In the genomic region with DNA sequence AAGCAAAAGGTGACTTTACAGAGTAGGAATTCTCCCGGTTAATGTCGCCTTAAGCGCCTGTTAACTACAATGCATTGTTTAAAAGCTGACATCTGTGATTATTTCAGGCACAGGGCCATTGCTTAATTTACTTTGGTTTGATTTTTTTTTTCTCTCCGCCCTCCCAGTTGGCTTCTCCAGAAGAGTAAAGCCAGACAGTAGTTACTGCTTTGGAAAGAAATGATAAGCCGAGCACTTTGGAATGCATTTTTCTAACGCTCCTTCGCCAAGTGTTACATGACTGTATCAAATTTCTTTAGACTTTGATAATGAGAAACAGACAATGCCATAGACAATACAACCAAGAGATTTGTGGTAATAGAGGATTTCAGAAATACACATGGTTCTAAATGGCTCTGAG, we compare ENCODE assay signal across 18 cellular contexts.
DNase-seq lines count a peak whose midpoint lies in the region; ATAC-seq, FAIRE-seq and TF ChIP-seq lines count a peak whose summit lies in the region.
"Had no signal": no experiment of that assay in that cellular context is flagged by ENCODE, and none has a peak within 500 bp of the region (broad histone marks: within the 10 kb centered on the region; RNA-seq: fewer than 3 reads in every experiment).

No MANE protein-coding gene starts in this region.

- H2BK15ac ChIP-seq in H9 (ENCODE audit: low read depth, low read length): no peak overlapping the region

- ATAC-seq in heart right ventricle (peak in 7 of 8 donors; percentile 40 to 79 (median 73)), aorta (ENCODE audit: low FRiP score) (no peak)
- ATAC-seq: activated T-cell treated with anti-CD3 and anti-CD28 coated beads, Interleukin-2, amount 50 U/mL, for 72 hours had no signal

- no peaks in the 10 kb centered on the region for H3K79me1 ChIP-seq in H9 (ENCODE audit: insufficient read depth, low read depth, low read length, poor library complexity, severe bottlenecking)

- H3K23ac ChIP-seq in H9 (ENCODE audit: insufficient read length, low read depth, low read length): no peak overlapping the region

- no peaks in the 10 kb centered on the region for H3K23me2 ChIP-seq in H9 (ENCODE audit: insufficient read length, low read depth, low read length, poor library complexity, severe bottlenecking)

- no peaks in the 10 kb centered on the region for H3K9me3 Mint-ChIP-seq in H9

- H4K20me1 ChIP-seq in H9 (ENCODE audit: control insufficient read depth, insufficient read depth, insufficient read length): no peaks in the 10 kb centered on the region

- POLR2A ChIA-PET in A673 (lab: Charles Lee; ENCODE audit: low non-redundant PET): no interaction called here

- no peak overlapping the region for H3T11ph ChIP-seq in H9 (ENCODE audit: low read length)

- H3K4me2 ChIP-seq in H9 (ENCODE audit: insufficient read depth, insufficient read length, low read length): no peak overlapping the region

- H3K9ac ChIP-seq in H9 (ENCODE audit: extremely low read depth, insufficient read length, low read length): no peak overlapping the region

- H2BK5ac ChIP-seq in H9 (ENCODE audit: insufficient read length, low read length): no peak overlapping the region

- H3K4me3 Mint-ChIP-seq in H9: no peak overlapping the region
- H3K4me3 Mint-ChIP-seq: activated T-cell treated with anti-CD3 and anti-CD28 coated beads, Interleukin-2, amount 50 U/mL, for 72 hours; stimulated activated naive CD8-positive, alpha-beta T cell treated with anti-CD3 and anti-CD28 coated beads, Interleukin-15, Interleukin-2, amounts not matched to agents 100 ng/mL and 50 ng/mL, for 24 hours had no signal

- no peaks in the 10 kb centered on the region for H3K27me3 Mint-ChIP-seq in H9 (ENCODE audit: low read depth)
- H3K27me3 Mint-ChIP-seq: stimulated activated naive CD8-positive, alpha-beta T cell treated with anti-CD3 and anti-CD28 coated beads, Interleukin-15, Interleukin-2, amounts not matched to agents 100 ng/mL and 50 ng/mL, for 24 hours had no signal

- no peak overlapping the region for H3K4me3 ChIP-seq in A673 (ENCODE audit: low read depth, low read length, poor library complexity, severe bottlenecking)
- no peak overlapping the region for H3K4me3 ChIP-seq in heart right ventricle
- no peak overlapping the region for H3K4me3 ChIP-seq in aorta (ENCODE audit: low read length in 2 of 2)

- no peak overlapping the region for H4K91ac ChIP-seq in H9 (ENCODE audit: insufficient read length, low read depth, low read length)

- H3K27ac ChIP-seq in A673 (ENCODE audit: low read depth, low read length, poor library complexity, severe bottlenecking) (no peak overlapping the region), heart right ventricle (peak overlapping the region in 1 of 10 donors; percentile 30), aorta (ENCODE audit: low read depth in 1 of 2, low read length in 2 of 2) (no peak overlapping the region), H9 (ENCODE audit: insufficient read length, low read depth, low read length) (no peak overlapping the region)

- TF ChIP-seq CTCF in A673 (conservative IDR thresholded peaks at IDR 0.05; ENCODE audit: low read depth, low read length): no peak
- no peak for TF ChIP-seq CTCF in heart right ventricle (IDR thresholded peaks at IDR 0.05)
- no peak for TF ChIP-seq CTCF in H9 (conservative IDR thresholded peaks at IDR 0.05)

- no peak overlapping the region for H4K8ac ChIP-seq in H9 (replicated peaks; ENCODE audit: insufficient read length, low read depth, low read length)

- no peak overlapping the region for H3K56ac ChIP-seq in H9 (ENCODE audit: insufficient read length, low read depth, low read length)

- H2BK120ac ChIP-seq in H9 (ENCODE audit: low read depth, low read length, poor library complexity, severe bottlenecking): no peak overlapping the region

- H2AK5ac ChIP-seq in H9 (ENCODE audit: insufficient read length, low read length): no peak overlapping the region

- no TSS peak for BruUV-seq in A673 (replicated peaks; lab: Mats Ljungman, UMichigan)

- H2BK12ac ChIP-seq in H9 (ENCODE audit: insufficient read length, low read depth, low read length): no peak overlapping the region

- CTCF ChIA-PET in A673 (lab: Charles Lee): interaction anchor here (0.7 kb wide), 1 partner anchor 446 kb away, joined by 6 read pairs; no protein-coding TSS in a partner anchor

- H3K14ac ChIP-seq in H9 (ENCODE audit: insufficient read depth, low read length): no peak overlapping the region

- DNase-seq in A673 (ENCODE audit: low spot score) (peak; percentile 37), GM04504 (ENCODE audit: low read depth) (peak; percentile 71), amniotic stem cell (lab: John Stamatoyannopoulos, UW) (peak; percentile 22), heart right ventricle (peak in 1 of 2 donors; percentile 5), aorta (no peak), 8988T (no peak), H9 (no peak), GM12891 (ENCODE audit: insufficient read length, low spot score) (no peak)
- DNase-seq: activated CD4-positive, alpha-beta T cell treated with anti-CD3 and anti-CD28 coated beads, Interleukin-2, amount 50 U/mL, for 4 hours; activated T-cell treated with anti-CD3 and anti-CD28 coated beads, Interleukin-2, amount 50 U/mL, for 72 hours; AML-193; hippocampal formation; NCI-H1436; stimulated activated CD4-positive, alpha-beta T cell treated with anti-CD3 and anti-CD28 coated beads, Interleukin-12 subunit alpha, Interleukin-12 subunit beta, amount 100 ng/mL, for 4 hours had no signal

- no peak overlapping the region for H3K4ac ChIP-seq in H9 (ENCODE audit: low read depth, low read length)

- H2AFZ ChIP-seq in H9 (ENCODE audit: low read length): no peak overlapping the region

- H3K36me3 ChIP-seq in A673 (ENCODE audit: insufficient read depth, low read length, poor library complexity, severe bottlenecking): no peaks in the 10 kb centered on the region
- H3K36me3 ChIP-seq in heart right ventricle: no peaks in the 10 kb centered on the region
- no peaks in the 10 kb centered on the region for H3K36me3 ChIP-seq in aorta (ENCODE audit: control insufficient read depth in 1 of 2, insufficient read depth in 2 of 2, low read length in 1 of 2)

- no peak overlapping the region for H3K18ac ChIP-seq in H9 (ENCODE audit: insufficient read length, low read depth, low read length)

- no peak for TF ChIP-seq POLR2A in GM12891 (IDR thresholded peaks at IDR 0.05; ENCODE audit: low read depth, low read length)

- H3K27me3 ChIP-seq in A673 (replicated peaks; ENCODE audit: insufficient read depth, low read depth, low read length, poor library complexity) (peaks cover 11% of the 10 kb centered on the region), heart right ventricle (no peaks in the 10 kb centered on the region), aorta (ENCODE audit: control insufficient read depth in 1 of 2, insufficient read depth in 2 of 2, low read length in 1 of 2) (no peaks in the 10 kb centered on the region), H9 (ENCODE audit: insufficient read depth, low read length) (no peaks in the 10 kb centered on the region)

- H3K4me1 ChIP-seq in A673 (ENCODE audit: insufficient read depth, low read length, poor library complexity, severe bottlenecking) (no peaks in the 10 kb centered on the region), heart right ventricle (peaks cover 0 to 19% (median 8%) of the 10 kb centered on the region in 9 donors), aorta (ENCODE audit: control insufficient read depth in 1 of 2, insufficient read depth in 2 of 2, low read length in 2 of 2) (no peaks in the 10 kb centered on the region), H9 (ENCODE audit: insufficient read depth, low read length) (no peaks in the 10 kb centered on the region)

- no peak overlapping the region for H3K27ac Mint-ChIP-seq in H9
- H3K27ac Mint-ChIP-seq: activated T-cell treated with anti-CD3 and anti-CD28 coated beads, Interleukin-2, amount 50 U/mL, for 72 hours; stimulated activated naive CD8-positive, alpha-beta T cell treated with anti-CD3 and anti-CD28 coated beads, Interleukin-15, Interleukin-2, amounts not matched to agents 100 ng/mL and 50 ng/mL, for 24 hours had no signal

- intact Hi-C loops in A673 (cut with micrococcal nuclease; ENCODE audit: unreplicated experiment) (no loop called here), heart right ventricle (cut with DNase I) (no loop called here), aorta (cut with DNase I) (no loop called here)

- no peaks in the 10 kb centered on the region for H3K36me3 Mint-ChIP-seq in H9 (ENCODE audit: insufficient read depth in 1 of 3, low read depth in 3 of 3)

- H4K5ac ChIP-seq in H9 (ENCODE audit: insufficient read length, low read depth, low read length): no peak overlapping the region

- H3K4me1 Mint-ChIP-seq in H9: no peaks in the 10 kb centered on the region; a peak in 1 of 4 replicates

- no peaks in the 10 kb centered on the region for H3K79me2 ChIP-seq in H9 (ENCODE audit: insufficient read depth, low read length)

- WGBS in heart right ventricle, 2 donors: 17 to 19% methylated on average over 7 of the region's 7 CpGs
- WGBS in aorta, 2 donors: 5 to 12% methylated on average over 7 of the region's 7 CpGs
- WGBS in H9 (ENCODE audit: extremely low coverage, insufficient read length, low lambda C conversion rate): no CpG with 5 or more reads among the region's 7 CpGs

- no peak for FAIRE-seq in GM12891 (lab: Jason Lieb, UNC)
- FAIRE-seq: colon, D721Med, GM18507 had no signal

- no peaks in the 10 kb centered on the region for H3K9me3 ChIP-seq in A673 (ENCODE audit: low read depth, low read length, poor library complexity, severe bottlenecking)
- H3K9me3 ChIP-seq in heart right ventricle: peaks cover 0 to 3% (median 0%) of the 10 kb centered on the region in 11 donors
- no peaks in the 10 kb centered on the region for H3K9me3 ChIP-seq in aorta (ENCODE audit: control insufficient read depth, low read length)
- H3K9me3 ChIP-seq in H9 (ENCODE audit: control insufficient read depth, low read depth, low read length): no peaks in the 10 kb centered on the region

- no peak overlapping the region for H2BK20ac ChIP-seq in H9 (ENCODE audit: low read depth, low read length, poor library complexity, severe bottlenecking)

TF ChIP-seq in GM12891, 5 proteins besides CTCF, POLR2A, EP300 and RAD21:
- TF ChIP-seq PAX5 (IDR thresholded peaks at IDR 0.05; ENCODE audit: insufficient read depth, low read length, severe bottlenecking) (no peak), SPI1 (IDR thresholded peaks at IDR 0.05; ENCODE audit: low read depth, low read length) (no peak), POLR2AphosphoS5 (IDR thresholded peaks at IDR 0.05; ENCODE audit: low read depth, low read length) (no peak), POU2F2 (IDR thresholded peaks at IDR 0.05; ENCODE audit: low read depth, low read length) (no peak), TAF1 (IDR thresholded peaks at IDR 0.05; ENCODE audit: low read depth, low read length) (no peak)

Comparison
In these comparisons a context has a peak if more than half of its experiments do, and no peak if none do; other contexts are left out.
1. DNase-seq: peak in A673 (single experiment), GM04504 (single experiment) and amniotic stem cell (single experiment); none in aorta (0 of 2), 8988T (single experiment), H9 (single experiment) and GM12891 (single experiment).